ENCODE assay signal across 21 cellular contexts in the genomic region with DNA sequence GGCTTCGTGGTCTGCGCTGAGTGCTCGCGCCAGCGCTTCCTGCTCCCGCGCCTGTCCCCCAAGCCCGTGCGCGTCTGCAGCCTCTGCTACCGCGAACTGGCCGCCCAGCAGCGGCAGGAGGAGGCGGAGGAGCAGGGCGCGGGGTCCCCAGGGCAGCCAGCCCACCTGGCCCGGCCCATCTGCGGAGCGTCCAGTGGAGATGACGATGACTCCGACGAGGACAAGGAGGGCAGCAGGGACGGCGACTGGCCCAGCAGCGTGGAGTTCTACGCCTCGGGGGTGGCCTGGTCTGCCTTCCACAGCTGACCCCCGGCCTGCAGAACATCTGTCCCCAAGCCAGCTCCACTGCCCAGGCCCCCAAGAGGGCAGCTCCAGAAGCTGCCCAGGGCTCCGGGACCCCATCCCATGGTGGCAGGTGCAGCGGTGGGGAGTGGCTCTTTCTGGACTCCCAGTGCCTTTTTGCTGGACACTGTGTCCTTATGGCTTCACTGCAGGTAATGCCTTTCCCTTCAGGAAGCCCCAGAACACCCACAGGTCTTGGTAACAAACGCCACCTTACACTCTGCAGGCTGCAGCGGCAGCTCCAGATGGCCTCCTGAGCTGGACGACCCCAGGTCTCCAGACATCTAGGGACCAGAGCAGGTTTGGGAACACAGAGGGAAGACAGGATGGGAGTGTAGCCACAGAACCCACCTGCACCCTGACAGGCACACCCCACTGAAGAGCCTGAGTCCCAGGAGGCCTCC. TPM values are rescaled to one million over a fixed set of nuclear protein-coding genes. Genes with fewer than 3 reads are reported as not detected.
A peak's percentile ranks its signal among the peaks of the same experiment; 100 is the strongest.
DNase-seq lines count a peak whose midpoint lies in the region; ATAC-seq, FAIRE-seq and TF ChIP-seq lines count a peak whose summit lies in the region.
"Had no signal": no experiment of that assay in that cellular context is flagged by ENCODE, and none has a peak within 500 bp of the region (broad histone marks: within the 10 kb centered on the region; RNA-seq: fewer than 3 reads in every experiment).

No MANE protein-coding gene starts in this region.

- H3K27me3 Mint-ChIP-seq in naive thymus-derived CD8-positive, alpha-beta T cell, result no peaks in the 10 kb centered on the region
- no peaks in the 10 kb centered on the region for H3K27me3 Mint-ChIP-seq in stimulated activated naive B cell treated with anti-CD40 and anti-IgM and Interleukin-4, amounts not matched to agents 10 μg/mL and 1 μg/mL and 100 μg/mL, for 72 hours
- H3K27me3 Mint-ChIP-seq: activated CD4-positive, alpha-beta T cell treated with anti-CD3 and anti-CD28 coated beads, Interleukin-2, amount 10 ng/mL, durations not matched to agents 7 days and 5 days; activated naive CD4-positive, alpha-beta T cell treated with anti-CD3 and anti-CD28 coated beads, Interleukin-2, amount 10 ng/mL, durations not matched to agents 7 days and 5 days had no signal

- no peaks in the 10 kb centered on the region for H3K27me3 ChIP-seq in right atrium auricular region
- no peaks in the 10 kb centered on the region for H3K27me3 ChIP-seq in tibial nerve
- no peaks in the 10 kb centered on the region for H3K27me3 ChIP-seq in testis
- H3K27me3 ChIP-seq: colonic mucosa had no signal

- H3K27ac Mint-ChIP-seq in naive thymus-derived CD8-positive, alpha-beta T cell, result peak overlapping the region in 9 of 10 donors; percentile 61 to 99 (median 81)
- H3K27ac Mint-ChIP-seq in stimulated activated naive B cell treated with anti-CD40 and anti-IgM and Interleukin-4, amounts not matched to agents 10 μg/mL and 1 μg/mL and 100 μg/mL, for 72 hours, result no peak overlapping the region
- H3K27ac Mint-ChIP-seq: nephron had no signal

- TF ChIP-seq CTCF in right atrium auricular region (IDR thresholded peaks at IDR 0.05) (no peak), tibial nerve (IDR thresholded peaks at IDR 0.05) (no peak), testis (IDR thresholded peaks at IDR 0.05) (no peak)

- H3K27ac ChIP-seq in right atrium auricular region (peak overlapping the region; percentile 94 to 96), angular gyrus (ENCODE audit: low read depth, low read length) (peak overlapping the region; percentile 98), tibial nerve (peak overlapping the region; percentile 32 to 88 (median 62)), testis (no peak overlapping the region)
- H3K27ac ChIP-seq: thoracic aorta had no signal

- peaks cover 39 to 93% (median 84%) of the 10 kb centered on the region in 4 donors for H3K4me1 Mint-ChIP-seq in naive thymus-derived CD8-positive, alpha-beta T cell
- peaks cover 31 to 40% of the 10 kb centered on the region in 2 donors for H3K4me1 Mint-ChIP-seq in stimulated activated naive B cell treated with anti-CD40 and anti-IgM and Interleukin-4, amounts not matched to agents 10 μg/mL and 1 μg/mL and 100 μg/mL, for 72 hours

- FAIRE-seq in H54 (lab: Jason Lieb, UNC), result no peak

- ATAC-seq in Right ventricle myocardium superior (ENCODE audit: poor library complexity), result no peak
- no peak for ATAC-seq in naive thymus-derived CD8-positive, alpha-beta T cell
- ATAC-seq in stimulated activated naive B cell treated with anti-CD40 and anti-IgM and Interleukin-4, amounts not matched to agents 10 μg/mL and 1 μg/mL and 100 μg/mL, for 72 hours (replicated peaks), result no peak

- no peak for DNase-seq in right atrium auricular region (ENCODE audit: low spot score)
- DNase-seq in Right ventricle myocardium superior, result no peak
- DNase-seq in naive thymus-derived CD8-positive, alpha-beta T cell, result no peak
- no peak for DNase-seq in tibial nerve (ENCODE audit: low spot score in 2 of 2)
- DNase-seq in stimulated activated naive B cell treated with anti-CD40 and anti-IgM and Interleukin-4, amounts not matched to agents 10 μg/mL and 1 μg/mL and 100 μg/mL, for 72 hours, result no peak
- DNase-seq in H54 (ENCODE audit: insufficient read length, low spot score), result no peak
- DNase-seq in testis, result no peak
- DNase-seq: activated CD4-positive, alpha-beta T cell treated with anti-CD3 and anti-CD28 coated beads, Interleukin-2, amount 10 ng/mL, durations not matched to agents 7 days and 5 days; activated naive CD4-positive, alpha-beta T cell treated with anti-CD3 and anti-CD28 coated beads, Interleukin-2, amount 10 ng/mL, durations not matched to agents 7 days and 5 days; Calu3; colonic mucosa; EL; KG1; NCI-H2081; NCI-H510A; stimulated activated CD4-positive, alpha-beta T cell treated with anti-CD3 and anti-CD28 coated beads, Interleukin-12 subunit alpha, Interleukin-12 subunit beta, amount 100 ng/mL, for 4 hours; stimulated activated CD8-positive, alpha-beta memory T cell treated with anti-CD3 and anti-CD28 coated beads, Interleukin-4, amount 100 ng/mL, for 48 hours had no signal

- H3K36me3 Mint-ChIP-seq in naive thymus-derived CD8-positive, alpha-beta T cell, result peaks cover 0 to 29% (median 3%) of the 10 kb centered on the region in 3 donors
- peaks cover 9 to 28% of the 10 kb centered on the region in 2 donors for H3K36me3 Mint-ChIP-seq in stimulated activated naive B cell treated with anti-CD40 and anti-IgM and Interleukin-4, amounts not matched to agents 10 μg/mL and 1 μg/mL and 100 μg/mL, for 72 hours

- H3K4me1 ChIP-seq in right atrium auricular region, result peaks cover 4 to 90% of the 10 kb centered on the region in 2 donors
- H3K4me1 ChIP-seq in tibial nerve, result peaks cover 0 to 91% (median 68%) of the 10 kb centered on the region in 4 donors
- peaks cover 50% of the 10 kb centered on the region for H3K4me1 ChIP-seq in testis
- H3K4me1 ChIP-seq: colonic mucosa had no signal

- intact Hi-C loops in Right ventricle myocardium superior (cut with DNase I) (no loop called here), testis (cut with DNase I; ENCODE audit: low total_unique reads) (no loop called here)

- no peak for TF ChIP-seq EP300 in tibial nerve (IDR thresholded peaks at IDR 0.05)

- H3K4me3 ChIP-seq in right atrium auricular region, result no peak overlapping the region
- H3K4me3 ChIP-seq in tibial nerve, result no peak overlapping the region
- H3K4me3 ChIP-seq in testis, result no peak overlapping the region
- H3K4me3 ChIP-seq: colonic mucosa, prostate gland, thoracic aorta had no signal

- H3K4me3 Mint-ChIP-seq in naive thymus-derived CD8-positive, alpha-beta T cell, result peak overlapping the region in 5 of 10 donors; percentile 2 to 20 (median 16)
- H3K4me3 Mint-ChIP-seq in stimulated activated naive B cell treated with anti-CD40 and anti-IgM and Interleukin-4, amounts not matched to agents 10 μg/mL and 1 μg/mL and 100 μg/mL, for 72 hours, result no peak overlapping the region
- H3K4me3 Mint-ChIP-seq: nephron had no signal

- WGBS in tibial nerve, 2 donors, result 94 to 96% methylated on average over 25 to 26 of the region's 34 CpGs
- WGBS in testis, 2 donors, result 83 to 91% methylated on average over 25 to 34 of the region's 34 CpGs

- peaks cover 45% of the 10 kb centered on the region for H3K36me3 ChIP-seq in right atrium auricular region
- H3K36me3 ChIP-seq in tibial nerve, result peaks cover 0 to 33% (median 12%) of the 10 kb centered on the region in 3 donors
- no peaks in the 10 kb centered on the region for H3K36me3 ChIP-seq in testis (ENCODE audit: low read depth, missing control alignments)
- H3K36me3 ChIP-seq: colonic mucosa had no signal

- TF ChIP-seq POLR2A in tibial nerve (IDR thresholded peaks at IDR 0.05) (no peak), H54 (IDR thresholded peaks at IDR 0.05; ENCODE audit: low read depth, low read length) (no peak), testis (IDR thresholded peaks at IDR 0.05) (no peak)

- no peaks in the 10 kb centered on the region for H3K9me3 Mint-ChIP-seq in naive thymus-derived CD8-positive, alpha-beta T cell
- H3K9me3 Mint-ChIP-seq in stimulated activated naive B cell treated with anti-CD40 and anti-IgM and Interleukin-4, amounts not matched to agents 10 μg/mL and 1 μg/mL and 100 μg/mL, for 72 hours, result no peaks in the 10 kb centered on the region
- H3K9me3 Mint-ChIP-seq: activated CD4-positive, alpha-beta T cell treated with anti-CD3 and anti-CD28 coated beads, Interleukin-2, amount 10 ng/mL, durations not matched to agents 7 days and 5 days; activated naive CD4-positive, alpha-beta T cell treated with anti-CD3 and anti-CD28 coated beads, Interleukin-2, amount 10 ng/mL, durations not matched to agents 7 days and 5 days; nephron had no signal

- POLR2A ChIA-PET in naive thymus-derived CD8-positive, alpha-beta T cell (lab: Charles Lee), result interaction anchor here (1.0 to 12.5 kb wide), 7 partner anchors 7 to 68 kb away, joined by 3 to 111 read pairs (median 28); a partner anchor contains a TSS

- H3K9me3 ChIP-seq in right atrium auricular region (no peaks in the 10 kb centered on the region), tibial nerve (no peaks in the 10 kb centered on the region), testis (no peaks in the 10 kb centered on the region)
- H3K9me3 ChIP-seq: colonic mucosa, prostate gland, thoracic aorta had no signal

RNA-seq across cellular contexts. Expression of a gene that starts 9.3 kb away (rescaled TPM):
- total RNA-seq in right atrium auricular region (10 to 100 TPM; 32.4 to 86.3 TPM), Right ventricle myocardium superior (39.9 TPM), tibial nerve (100 to 1,000 TPM in 2 of 4 donors, 10 to 100 TPM in 2; 52.2 to 119 (median 89.0) TPM), testis (10 to 100 TPM; 13.5 to 26.2 TPM)
- 10 to 100 TPM; 18.0 to 19.8 TPM for total RNA-seq in naive thymus-derived CD8-positive, alpha-beta T cell
- polyA plus RNA-seq in naive thymus-derived CD8-positive, alpha-beta T cell, result 10 to 100 TPM in 2 of 3 donors, 1 to 10 TPM in 1; 3.8 to 19.7 (median 15.5) TPM
- 6.3 TPM for polyA plus RNA-seq in testis (ENCODE audit: insufficient read depth, low read depth, low replicate concordance)

RNA-seq across cellular contexts. Expression of a gene that starts 40.5 kb away (rescaled TPM):
- 10 to 100 TPM; 47.9 to 61.4 TPM for total RNA-seq in right atrium auricular region
- 59.9 TPM for total RNA-seq in Right ventricle myocardium superior
- total RNA-seq in naive thymus-derived CD8-positive, alpha-beta T cell, result 10 to 100 TPM; 23.2 to 23.8 TPM
- 10 to 100 TPM; 16.7 to 32.3 (median 19.8) TPM for polyA plus RNA-seq in naive thymus-derived CD8-positive, alpha-beta T cell
- 10 to 100 TPM; 52.5 to 71.6 (median 56.7) TPM for total RNA-seq in tibial nerve
- 10 to 100 TPM; 28.8 to 40.5 TPM for total RNA-seq in testis
- polyA plus RNA-seq in testis (ENCODE audit: insufficient read depth, low read depth, low replicate concordance), result 20.8 TPM

Comparison
In these comparisons a context has a peak if more than half of its experiments do, and no peak if none do; other contexts are left out.
1. H3K27ac ChIP-seq: peak in right atrium auricular region (2 of 2), angular gyrus (single experiment) and tibial nerve (4 of 4); none in testis (0 of 2).